ENCODE assay signal across 9 cellular contexts in genomic region chr20:10502098-10502526, GRCh38.
A peak's percentile ranks its signal among the peaks of the same experiment; 100 is the strongest.
DNase-seq lines count a peak whose midpoint lies in the region; ATAC-seq and TF ChIP-seq lines count a peak whose summit lies in the region.
"Had no signal": no experiment of that assay in that cellular context is flagged by ENCODE, and none has a peak within 500 bp of the region (broad histone marks: within the 10 kb centered on the region; RNA-seq: fewer than 3 reads in every experiment).

No MANE protein-coding gene starts in this region.

- H3K9me3 Mint-ChIP-seq in CD4-positive, CD25-positive, alpha-beta regulatory T cell, result peaks cover 0 to 1% (median 0%) of the 10 kb centered on the region in 7 donors
- no peaks in the 10 kb centered on the region for H3K9me3 Mint-ChIP-seq in activated CD8-positive, alpha-beta T cell treated with anti-CD3 and anti-CD28 coated beads for 36 hours
- no peaks in the 10 kb centered on the region for H3K9me3 Mint-ChIP-seq in immature natural killer cell

- H3K27me3 Mint-ChIP-seq in CD4-positive, CD25-positive, alpha-beta regulatory T cell, result peaks cover 5% of the 10 kb centered on the region
- H3K27me3 Mint-ChIP-seq in activated CD8-positive, alpha-beta T cell treated with anti-CD3 and anti-CD28 coated beads for 36 hours, result no peaks in the 10 kb centered on the region
- peaks cover 0 to 6% (median 0%) of the 10 kb centered on the region in 3 donors for H3K27me3 Mint-ChIP-seq in immature natural killer cell (ENCODE audit: low read depth in 3 of 3)

- H3K27ac Mint-ChIP-seq in CD4-positive, CD25-positive, alpha-beta regulatory T cell, result peak overlapping the region; percentile 80 to 97 (median 96)
- H3K27ac Mint-ChIP-seq in activated CD8-positive, alpha-beta T cell treated with anti-CD3 and anti-CD28 coated beads for 36 hours, result peak overlapping the region; percentile 89
- H3K27ac Mint-ChIP-seq in immature natural killer cell, result peak overlapping the region; percentile 85 to 98 (median 96)

- intact Hi-C loops in activated CD8-positive, alpha-beta T cell treated with anti-CD3 and anti-CD28 coated beads for 36 hours (cut with micrococcal nuclease), result no loop called here
- intact Hi-C loops in PC-9 (cut with micrococcal nuclease; ENCODE audit: unreplicated experiment), result no loop called here

- peak in 1 of 3 donors; percentile 66 for DNase-seq in CD4-positive, CD25-positive, alpha-beta regulatory T cell
- peak; percentile 58 for DNase-seq in activated CD8-positive, alpha-beta T cell treated with anti-CD3 and anti-CD28 coated beads for 36 hours
- peak; percentile 13 to 26 (median 19) for DNase-seq in immature natural killer cell
- DNase-seq in Ammon's horn (ENCODE audit: low spot score), result no peak
- DNase-seq in PC-9, result no peak
- DNase-seq in glomerular visceral epithelial cell (ENCODE audit: extremely low spot score), result no peak
- DNase-seq: SJCRH30 had no signal

- POLR2A ChIA-PET in activated CD8-positive, alpha-beta T cell treated with anti-CD3 and anti-CD28 coated beads for 36 hours (lab: Charles Lee), result no interaction called here
- POLR2A ChIA-PET in PC-9 (lab: Charles Lee; ENCODE audit: unreplicated experiment), result no interaction called here

- BruUV-seq in PC-9 (replicated peaks; lab: Mats Ljungman, UMichigan), result no TSS peak

- H3K9me2 ChIP-seq in PC-9 (ENCODE audit: insufficient read depth), result no peaks in the 10 kb centered on the region

- H3K4me1 ChIP-seq in CD4-positive, CD25-positive, alpha-beta regulatory T cell (ENCODE audit: control insufficient read depth, insufficient read depth, low read length, poor library complexity, severe bottlenecking), result peaks cover 18% of the 10 kb centered on the region
- no peaks in the 10 kb centered on the region for H3K4me1 ChIP-seq in PC-9 (replicated peaks; ENCODE audit: insufficient read depth)

- H3K9me3 ChIP-seq in CD4-positive, CD25-positive, alpha-beta regulatory T cell (ENCODE audit: control insufficient read depth in 2 of 2, low read length in 2 of 2), result no peaks in the 10 kb centered on the region
- no peaks in the 10 kb centered on the region for H3K9me3 ChIP-seq in PC-9 (ENCODE audit: insufficient read depth, low read depth)
- H3K9me3 ChIP-seq: SJCRH30 had no signal

- CTCF ChIA-PET in activated CD8-positive, alpha-beta T cell treated with anti-CD3 and anti-CD28 coated beads for 36 hours (lab: Charles Lee), result no interaction called here
- CTCF ChIA-PET in PC-9 (lab: Charles Lee), result no interaction called here

- H3K27me3 ChIP-seq in CD4-positive, CD25-positive, alpha-beta regulatory T cell (ENCODE audit: control insufficient read depth, insufficient read depth, low read length), result no peaks in the 10 kb centered on the region
- no peaks in the 10 kb centered on the region for H3K27me3 ChIP-seq in PC-9 (ENCODE audit: insufficient read depth, low read depth)
- H3K27me3 ChIP-seq: SJCRH30 had no signal

- peaks cover 34 to 45% (median 41%) of the 10 kb centered on the region in 4 donors for H3K4me1 Mint-ChIP-seq in CD4-positive, CD25-positive, alpha-beta regulatory T cell
- H3K4me1 Mint-ChIP-seq in activated CD8-positive, alpha-beta T cell treated with anti-CD3 and anti-CD28 coated beads for 36 hours (ENCODE audit: low read depth), result peaks cover 29% of the 10 kb centered on the region
- peaks cover 49 to 64% of the 10 kb centered on the region in 2 donors for H3K4me1 Mint-ChIP-seq in immature natural killer cell

- ATAC-seq in CD4-positive, CD25-positive, alpha-beta regulatory T cell (ENCODE audit: low read depth in 2 of 2), result peak; percentile 75 to 76
- ATAC-seq in HG02759 (IDR thresholded peaks at IDR 0.05; ENCODE audit: unreplicated experiment) (peak; percentile 38), HG02970 (IDR thresholded peaks at IDR 0.05; ENCODE audit: low FRiP score, unreplicated experiment) (no peak)
- peak; percentile 87 for ATAC-seq in activated CD8-positive, alpha-beta T cell treated with anti-CD3 and anti-CD28 coated beads for 36 hours

- H3K27ac ChIP-seq in CD4-positive, CD25-positive, alpha-beta regulatory T cell (ENCODE audit: insufficient read depth, low read length, poor library complexity, severe bottlenecking), result peak overlapping the region; percentile 62
- H3K27ac ChIP-seq in PC-9, result no peak overlapping the region
- H3K27ac ChIP-seq: SJCRH30 had no signal

- no peaks in the 10 kb centered on the region for H3F3A ChIP-seq in PC-9 (ENCODE audit: insufficient read depth, low read depth)

- no peaks in the 10 kb centered on the region for H3K36me3 ChIP-seq in CD4-positive, CD25-positive, alpha-beta regulatory T cell (ENCODE audit: control insufficient read depth, insufficient read depth, low read length)
- no peaks in the 10 kb centered on the region for H3K36me3 ChIP-seq in PC-9 (ENCODE audit: low read depth)
- H3K36me3 ChIP-seq: SJCRH30 had no signal

- H3K4me3 Mint-ChIP-seq in CD4-positive, CD25-positive, alpha-beta regulatory T cell, result peak overlapping the region; percentile 80 to 92 (median 90)
- peak overlapping the region; percentile 78 for H3K4me3 Mint-ChIP-seq in activated CD8-positive, alpha-beta T cell treated with anti-CD3 and anti-CD28 coated beads for 36 hours
- peak overlapping the region; percentile 83 to 94 (median 88) for H3K4me3 Mint-ChIP-seq in immature natural killer cell

- no peak overlapping the region for H2AFZ ChIP-seq in PC-9

- TF ChIP-seq CTCF in activated CD8-positive, alpha-beta T cell treated with anti-CD3 and anti-CD28 coated beads for 36 hours (IDR thresholded peaks at IDR 0.05), result no peak
- TF ChIP-seq CTCF in PC-9 (conservative IDR thresholded peaks at IDR 0.05), result no peak

- H4K20me1 ChIP-seq in PC-9 (ENCODE audit: insufficient read depth), result no peaks in the 10 kb centered on the region

- H3K79me2 ChIP-seq in PC-9 (ENCODE audit: low read depth), result no peaks in the 10 kb centered on the region

- H3K4me2 ChIP-seq in PC-9, result no peak overlapping the region

- H3K36me3 Mint-ChIP-seq in CD4-positive, CD25-positive, alpha-beta regulatory T cell, result peaks cover 3% of the 10 kb centered on the region
- H3K36me3 Mint-ChIP-seq in activated CD8-positive, alpha-beta T cell treated with anti-CD3 and anti-CD28 coated beads for 36 hours (ENCODE audit: low read depth), result no peaks in the 10 kb centered on the region
- peaks cover 0 to 5% (median 0%) of the 10 kb centered on the region in 3 donors for H3K36me3 Mint-ChIP-seq in immature natural killer cell

- peak overlapping the region; percentile 78 for H3K4me3 ChIP-seq in CD4-positive, CD25-positive, alpha-beta regulatory T cell (ENCODE audit: low read depth, low read length)
- H3K4me3 ChIP-seq in PC-9, result no peak overlapping the region
- H3K4me3 ChIP-seq: SJCRH30 had no signal

Comparison
In these comparisons a context has a peak if more than half of its experiments do, and no peak if none do; other contexts are left out.
1. DNase-seq: peak in activated CD8-positive, alpha-beta T cell treated with anti-CD3 and anti-CD28 coated beads for 36 hours (single experiment) and immature natural killer cell (3 of 3); none in Ammon's horn (single experiment), PC-9 (0 of 2) and glomerular visceral epithelial cell (single experiment).
2. Peak in every context shown above with its lines, with median percentiles within 50 percentile points of each other: H3K27ac Mint-ChIP-seq and H3K4me3 Mint-ChIP-seq.